ENCODE assay signal across 6 cellular contexts in genomic region chr9:94403571-94403970, GRCh38.
DNase-seq lines count a peak whose midpoint lies in the region; ATAC-seq and TF ChIP-seq lines count a peak whose summit lies in the region.
"Not testable (repeated sequence)": the region's sequence is repeated elsewhere in the genome, so short reads cannot be mapped to it uniquely, and the experiment has no call there.

No MANE protein-coding gene starts in this region.

- H2AFZ ChIP-seq in parathyroid adenoma: not testable (repeated sequence)

- peak; percentile 8 for ATAC-seq in Right ventricle myocardium inferior
- ATAC-seq in left ventricle myocardium superior: peak; percentile 78

- DNase-seq in LHCN-M2 (ENCODE audit: low read depth) (peak; percentile 5), astrocyte of the cerebellum (ENCODE audit: low read depth) (peak; percentile 3), fibroblast of gingiva (ENCODE audit: low read depth) (peak; percentile 2)
- not testable (repeated sequence) for DNase-seq in Right ventricle myocardium inferior (ENCODE audit: missing footprints); left ventricle myocardium superior

- H3K36me3 ChIP-seq in parathyroid adenoma (ENCODE audit: control insufficient read depth, insufficient read depth, low read length): not testable (repeated sequence)

- H3K4me1 ChIP-seq in parathyroid adenoma: not testable (repeated sequence)

- H3K27me3 ChIP-seq in parathyroid adenoma (ENCODE audit: control insufficient read depth, insufficient read depth, low read length): not testable (repeated sequence)

- intact Hi-C loops in Right ventricle myocardium inferior (cut with DNase I); left ventricle myocardium superior (cut with micrococcal nuclease): not testable (repeated sequence)

- peak overlapping the region; percentile 65 for H3K27ac ChIP-seq in parathyroid adenoma

- not testable (repeated sequence) for TF ChIP-seq CTCF in astrocyte of the cerebellum (IDR thresholded peaks at IDR 0.05; ENCODE audit: low read depth, low read length, missing control alignments); parathyroid adenoma (IDR thresholded peaks at IDR 0.05)

- H3K4me3 ChIP-seq in astrocyte of the cerebellum (ENCODE audit: low read depth, low read length); parathyroid adenoma (ENCODE audit: low read depth, low read length): not testable (repeated sequence)

- not testable (repeated sequence) for H3K9ac ChIP-seq in parathyroid adenoma

- H3K4me2 ChIP-seq in parathyroid adenoma (ENCODE audit: low read length): not testable (repeated sequence)

- in situ Hi-C loops in astrocyte of the cerebellum (cut with HindIII; ENCODE audit: low sequenced_read_pairs): not testable (repeated sequence)

- H3K79me2 ChIP-seq in parathyroid adenoma: not testable (repeated sequence)

- not testable (repeated sequence) for H3K9me3 ChIP-seq in parathyroid adenoma (ENCODE audit: control insufficient read depth, low read length)
